In genomic region chr10:60006046-60006445, GRCh38 we compare ENCODE assay signal across 23 cellular contexts.
"Had no signal": no experiment of that assay in that cellular context is flagged by ENCODE, and none has a peak within 500 bp of the region (broad histone marks: within the 10 kb centered on the region; RNA-seq: fewer than 3 reads in every experiment).

No MANE protein-coding gene starts in this region.

- ATAC-seq: activated CD8-positive, alpha-beta T cell treated with anti-CD3 and anti-CD28 coated beads, Interleukin-2, amount 10 ng/mL, durations not matched to agents 7 days and 5 days; effector memory CD8-positive, alpha-beta T cell; heart right ventricle; left lobe of liver; natural killer cell had no signal

- H3K4me1 ChIP-seq: adrenal gland, heart right ventricle, sigmoid colon, spleen, upper lobe of left lung had no signal

- H3K4me3 Mint-ChIP-seq: activated CD8-positive, alpha-beta T cell treated with anti-CD3 and anti-CD28 coated beads, Interleukin-2, amount 10 ng/mL, durations not matched to agents 7 days and 5 days; activated naive CD8-positive, alpha-beta T cell; activated T-helper 1 cell treated with anti-CD3 and anti-CD28 coated beads, Interleukin-12 subunit alpha, Interleukin-12 subunit beta, Interleukin-2, Interleukin-4 antibody, amounts not matched to agents 30 ng/mL and 10 ng/mL and 1 ng/mL, durations not matched to agents 14 hours and 24 hours and 36 hours; brain; effector memory CD8-positive, alpha-beta T cell; natural killer cell had no signal

- H3K27me3 ChIP-seq: adrenal gland, dorsolateral prefrontal cortex, esophagus muscularis mucosa, heart right ventricle, sigmoid colon, spleen, upper lobe of left lung had no signal

- H3K4me3 ChIP-seq: adrenal gland, dorsolateral prefrontal cortex, esophagus muscularis mucosa, heart right ventricle, lung, sigmoid colon, spleen, upper lobe of left lung had no signal

- H3K27ac ChIP-seq: adrenal gland, dorsolateral prefrontal cortex, esophagus muscularis mucosa, heart right ventricle, sigmoid colon, spleen, upper lobe of left lung had no signal

- H3K36me3 ChIP-seq: adrenal gland, esophagus muscularis mucosa, heart right ventricle, sigmoid colon, spleen, upper lobe of left lung had no signal

- H3K9me3 Mint-ChIP-seq: effector memory CD8-positive, alpha-beta T cell; natural killer cell had no signal

- H3K36me3 Mint-ChIP-seq: activated naive CD8-positive, alpha-beta T cell; brain; natural killer cell had no signal

- H3K4me1 Mint-ChIP-seq: natural killer cell had no signal

- DNase-seq: activated CD4-positive, alpha-beta T cell treated with anti-CD3 and anti-CD28 coated beads for 1 hour; activated CD4-positive, alpha-beta T cell treated with anti-CD3 and anti-CD28 coated beads, Interleukin-2, amount 50 U/mL, for 1 hour; activated CD8-positive, alpha-beta T cell treated with anti-CD3 and anti-CD28 coated beads, Interleukin-2, amount 10 ng/mL, durations not matched to agents 7 days and 5 days; activated gamma-delta T cell; adrenal gland; caudate nucleus; dorsolateral prefrontal cortex; effector memory CD8-positive, alpha-beta T cell; heart right ventricle; natural killer cell; retina; sigmoid colon; spleen; stimulated activated CD4-positive, alpha-beta T cell treated with anti-CD3 and anti-CD28 coated beads, Interleukin-4, amount 100 ng/mL, for 24 hours; stimulated activated naive CD4-positive, alpha-beta T cell treated with Interleukin-2 at 50 U/mL for 16 hours; T-helper 9 cell; upper lobe of left lung had no signal

- H3K27me3 Mint-ChIP-seq: activated naive CD8-positive, alpha-beta T cell; brain had no signal

- H3K27ac Mint-ChIP-seq: activated CD8-positive, alpha-beta T cell treated with anti-CD3 and anti-CD28 coated beads, Interleukin-2, amount 10 ng/mL, durations not matched to agents 7 days and 5 days; activated naive CD8-positive, alpha-beta T cell; activated T-helper 1 cell treated with anti-CD3 and anti-CD28 coated beads, Interleukin-12 subunit alpha, Interleukin-12 subunit beta, Interleukin-2, Interleukin-4 antibody, amounts not matched to agents 30 ng/mL and 10 ng/mL and 1 ng/mL, durations not matched to agents 14 hours and 24 hours and 36 hours; brain; effector memory CD8-positive, alpha-beta T cell; natural killer cell had no signal

- H3K9me3 ChIP-seq: adrenal gland, esophagus muscularis mucosa, heart right ventricle, sigmoid colon, spleen, upper lobe of left lung had no signal
